9 cellular contexts compared by ENCODE assay signal in the genomic region with DNA sequence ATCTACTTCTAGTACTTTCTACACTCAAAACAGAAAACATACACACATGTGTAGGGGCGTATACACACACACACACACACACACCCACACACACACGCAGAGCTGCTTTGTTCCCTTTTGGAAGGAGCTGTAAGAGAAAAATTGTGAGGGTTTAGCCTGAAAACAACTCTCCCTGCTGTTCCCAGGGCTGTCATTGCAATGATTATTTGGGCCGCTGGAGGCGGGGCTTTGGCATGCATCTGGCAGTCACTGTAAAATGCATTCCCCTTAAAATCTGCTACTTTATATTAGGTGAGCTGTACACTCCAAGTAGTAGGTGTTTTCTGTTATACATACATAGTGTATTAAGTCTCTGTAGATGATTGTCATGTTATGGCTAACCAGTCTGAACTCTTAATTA. TPM values are rescaled to one million over a fixed set of nuclear protein-coding genes. Genes with fewer than 3 reads are reported as not detected.
DNase-seq lines count a peak whose midpoint lies in the region; ATAC-seq and TF ChIP-seq lines count a peak whose summit lies in the region.
"Had no signal": no experiment of that assay in that cellular context is flagged by ENCODE, and none has a peak within 500 bp of the region (broad histone marks: within the 10 kb centered on the region; RNA-seq: fewer than 3 reads in every experiment).

No MANE protein-coding gene starts in this region.

- no peak overlapping the region for H3K4me3 ChIP-seq in skeletal muscle cell (ENCODE audit: low read depth, low read length)

- H3K4me3 Mint-ChIP-seq in H9 = no peak overlapping the region
- H3K4me3 Mint-ChIP-seq: stimulated activated naive B cell treated with anti-CD40 and anti-IgM and Interleukin-4, amounts not matched to agents 10 μg/mL and 1 μg/mL and 100 μg/mL, for 72 hours had no signal

- H3K23me2 ChIP-seq in H9 (ENCODE audit: insufficient read length, low read depth, low read length, poor library complexity, severe bottlenecking) = no peaks in the 10 kb centered on the region

- no peak overlapping the region for H2AFZ ChIP-seq in H9 (ENCODE audit: low read length)

- H4K20me1 ChIP-seq in H9 (ENCODE audit: control insufficient read depth, insufficient read depth, insufficient read length) = no peaks in the 10 kb centered on the region

- peaks cover 38 to 52% (median 42%) of the 10 kb centered on the region in 3 experiments for H3K36me3 Mint-ChIP-seq in H9 (ENCODE audit: insufficient read depth in 1 of 3, low read depth in 3 of 3)

- H2BK20ac ChIP-seq in H9 (ENCODE audit: low read depth, low read length, poor library complexity, severe bottlenecking) = no peak overlapping the region

- TF ChIP-seq CTCF in H9 (conservative IDR thresholded peaks at IDR 0.05) = peak; percentile 28; the same call in 1 of the 3 replicates

- WGBS in H9 (ENCODE audit: extremely low coverage, insufficient read length, low lambda C conversion rate) = no CpG with 5 or more reads among the region's 4 CpGs

- DNase-seq in H9 (no peak), astrocyte of the hippocampus (ENCODE audit: low read depth, low spot score) (peak; percentile 79), left cardiac atrium (no peak), skeletal muscle cell (ENCODE audit: low read depth) (peak; percentile 56), NCI-H69 (lab: John Stamatoyannopoulos, UW) (no peak), NCI-H774 (lab: John Stamatoyannopoulos, UW) (no peak)
- DNase-seq in activated CD4-positive, CD25-positive, alpha-beta regulatory T cell treated with anti-CD3 and anti-CD28 coated beads, Interleukin-2, amount 50 U/mL, for 72 hours = no peak
- DNase-seq: stimulated activated naive B cell treated with anti-CD40 and anti-IgM and Interleukin-4, amounts not matched to agents 10 μg/mL and 1 μg/mL and 100 μg/mL, for 72 hours had no signal

- no peak overlapping the region for H4K5ac ChIP-seq in H9 (ENCODE audit: insufficient read length, low read depth, low read length)

- H3K79me2 ChIP-seq in H9 (ENCODE audit: insufficient read depth, low read length) = no peaks in the 10 kb centered on the region

- H3K4ac ChIP-seq in H9 (ENCODE audit: low read depth, low read length) = no peak overlapping the region

- no peak overlapping the region for H3K14ac ChIP-seq in H9 (ENCODE audit: insufficient read depth, low read length)

- peaks cover 3% of the 10 kb centered on the region; the same call in 1 of the 2 replicates for H3K27me3 Mint-ChIP-seq in H9 (ENCODE audit: low read depth)
- H3K27me3 Mint-ChIP-seq: stimulated activated naive B cell treated with anti-CD40 and anti-IgM and Interleukin-4, amounts not matched to agents 10 μg/mL and 1 μg/mL and 100 μg/mL, for 72 hours had no signal

- no peaks in the 10 kb centered on the region for H3K27me3 ChIP-seq in H9 (ENCODE audit: insufficient read depth, low read length)

- H2BK120ac ChIP-seq in H9 (ENCODE audit: low read depth, low read length, poor library complexity, severe bottlenecking) = no peak overlapping the region

- H3K79me1 ChIP-seq in H9 (ENCODE audit: insufficient read depth, low read depth, low read length, poor library complexity, severe bottlenecking) = no peaks in the 10 kb centered on the region

- H3K23ac ChIP-seq in H9 (ENCODE audit: insufficient read length, low read depth, low read length) = no peak overlapping the region

- H3K9ac ChIP-seq in H9 (ENCODE audit: extremely low read depth, insufficient read length, low read length) = no peak overlapping the region

- H3K27ac Mint-ChIP-seq in H9 = no peak overlapping the region; a peak in 2 of 7 replicates
- H3K27ac Mint-ChIP-seq: stimulated activated naive B cell treated with anti-CD40 and anti-IgM and Interleukin-4, amounts not matched to agents 10 μg/mL and 1 μg/mL and 100 μg/mL, for 72 hours had no signal

- H3K9me3 Mint-ChIP-seq in H9 = peaks cover 35 to 42% of the 10 kb centered on the region in 2 experiments
- H3K9me3 Mint-ChIP-seq: stimulated activated naive B cell treated with anti-CD40 and anti-IgM and Interleukin-4, amounts not matched to agents 10 μg/mL and 1 μg/mL and 100 μg/mL, for 72 hours had no signal

- H4K91ac ChIP-seq in H9 (ENCODE audit: insufficient read length, low read depth, low read length) = no peak overlapping the region

- H2BK15ac ChIP-seq in H9 (ENCODE audit: low read depth, low read length) = no peak overlapping the region

- no peak overlapping the region for H2AK5ac ChIP-seq in H9 (ENCODE audit: insufficient read length, low read length)

- no peak overlapping the region for H3K18ac ChIP-seq in H9 (ENCODE audit: insufficient read length, low read depth, low read length)

- H2BK12ac ChIP-seq in H9 (ENCODE audit: insufficient read length, low read depth, low read length) = no peak overlapping the region

- no peak overlapping the region for H2BK5ac ChIP-seq in H9 (ENCODE audit: insufficient read length, low read length)

- no peak overlapping the region for H3T11ph ChIP-seq in H9 (ENCODE audit: low read length)

- peaks cover 32 to 33% of the 10 kb centered on the region in 2 experiments for H3K4me1 Mint-ChIP-seq in H9

- no peaks in the 10 kb centered on the region for H3K9me3 ChIP-seq in H9 (ENCODE audit: control insufficient read depth, low read depth, low read length)

- H3K27ac ChIP-seq in H9 (ENCODE audit: insufficient read length, low read depth, low read length) = no peak overlapping the region

- intact Hi-C loops in left cardiac atrium (cut with DNase I) = no loop called here

- no peak overlapping the region for H4K8ac ChIP-seq in H9 (replicated peaks; ENCODE audit: insufficient read length, low read depth, low read length)

- no peak overlapping the region for H3K56ac ChIP-seq in H9 (ENCODE audit: insufficient read length, low read depth, low read length)

- H3K4me1 ChIP-seq in H9 (ENCODE audit: insufficient read depth, low read length) = peaks cover 6% of the 10 kb centered on the region; the same call in 1 of the 2 replicates

- no peak overlapping the region for H3K4me2 ChIP-seq in H9 (ENCODE audit: insufficient read depth, insufficient read length, low read length)

- ATAC-seq in left cardiac atrium (peak; percentile 48 to 70), GM18861 (IDR thresholded peaks at IDR 0.05; ENCODE audit: unreplicated experiment) (no peak)

RNA-seq across cellular contexts. Expression of gene SLC38A2, which starts 29.1 kb away (rescaled TPM):
- total RNA-seq in H9 (2021) = 421 and 453 TPM in 2 replicates
- total RNA-seq in left cardiac atrium = 100 to 1,000 TPM; 122 to 202 TPM

Comparison
In these comparisons a context has a peak if more than half of its experiments do, and no peak if none do; other contexts are left out.
1. DNase-seq: peak in astrocyte of the hippocampus (single experiment) and skeletal muscle cell (single experiment); none in H9 (single experiment), left cardiac atrium (single experiment), NCI-H69 (single experiment), activated CD4-positive, CD25-positive, alpha-beta regulatory T cell treated with anti-CD3 and anti-CD28 coated beads, Interleukin-2, amount 50 U/mL, for 72 hours (single experiment) and NCI-H774 (single experiment).